16 cellular contexts compared by ENCODE assay signal in the genomic region with DNA sequence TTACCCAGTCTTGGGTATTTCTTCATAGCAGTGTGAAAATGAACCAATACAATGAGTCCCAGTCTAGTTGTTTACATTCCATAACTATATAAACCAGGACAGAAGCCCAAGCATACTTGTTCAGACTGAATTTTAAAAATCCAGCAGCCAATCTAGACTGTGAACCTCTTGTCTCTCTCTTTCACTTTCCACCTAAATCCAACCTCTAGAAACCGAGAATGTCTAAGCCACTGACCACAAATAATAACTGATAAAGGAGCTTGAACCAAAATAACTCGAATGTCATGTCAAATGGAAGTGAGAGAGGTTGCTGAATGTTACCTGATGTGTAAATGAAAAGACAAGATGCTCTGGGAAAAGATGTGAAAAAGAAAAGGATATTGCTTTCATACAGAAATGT.
DNase-seq lines count a peak whose midpoint lies in the region; ATAC-seq, FAIRE-seq and TF ChIP-seq lines count a peak whose summit lies in the region.
"Had no signal": no experiment of that assay in that cellular context is flagged by ENCODE, and none has a peak within 500 bp of the region (broad histone marks: within the 10 kb centered on the region; RNA-seq: fewer than 3 reads in every experiment).

No MANE protein-coding gene starts in this region.

- CTCF ChIA-PET in CD4-positive, alpha-beta T cell (lab: Charles Lee) = no interaction called here

- H4K20me1 ChIP-seq in KMS-11 (ENCODE audit: insufficient read depth) = no peaks in the 10 kb centered on the region
- no peaks in the 10 kb centered on the region for H4K20me1 ChIP-seq in astrocyte (ENCODE audit: insufficient read depth, low read length)

- no peaks in the 10 kb centered on the region for H3K36me3 Mint-ChIP-seq in astrocyte (ENCODE audit: low read depth, unreplicated experiment)
- no peaks in the 10 kb centered on the region for H3K36me3 Mint-ChIP-seq in CD4-positive, alpha-beta T cell (ENCODE audit: low read depth)
- H3K36me3 Mint-ChIP-seq in activated CD4-positive, alpha-beta T cell treated with anti-CD3 and anti-CD28 coated beads, Interleukin-2, amount 10 ng/mL, durations not matched to agents 24 days and 14 days (ENCODE audit: low read depth) = no peaks in the 10 kb centered on the region
- H3K36me3 Mint-ChIP-seq: CD14-positive monocyte; CD8-positive, alpha-beta memory T cell; IgD-negative memory B cell had no signal

- H3K4me1 Mint-ChIP-seq in astrocyte (ENCODE audit: low read depth, unreplicated experiment) = no peaks in the 10 kb centered on the region
- no peaks in the 10 kb centered on the region for H3K4me1 Mint-ChIP-seq in CD4-positive, alpha-beta T cell (ENCODE audit: low read depth)
- H3K4me1 Mint-ChIP-seq in activated CD4-positive, alpha-beta T cell treated with anti-CD3 and anti-CD28 coated beads, Interleukin-2, amount 10 ng/mL, durations not matched to agents 24 days and 14 days = no peaks in the 10 kb centered on the region
- H3K4me1 Mint-ChIP-seq: CD14-positive monocyte; CD8-positive, alpha-beta memory T cell had no signal

- POLR2A ChIA-PET in CD4-positive, alpha-beta T cell (lab: Charles Lee) = no interaction called here

- FAIRE-seq in astrocyte (lab: Jason Lieb, UNC) = peak; percentile 29
- FAIRE-seq: A549, GM12891, H1 had no signal

- H2AFZ ChIP-seq in KMS-11 (ENCODE audit: low read depth) = no peak overlapping the region
- H2AFZ ChIP-seq in astrocyte (ENCODE audit: low read depth, low read length) = no peak overlapping the region

- H3K9ac ChIP-seq in KMS-11 (no peak overlapping the region), astrocyte (ENCODE audit: low read length) (no peak overlapping the region)

- H3K4me1 ChIP-seq in KMS-11 (ENCODE audit: low read depth, poor library complexity, severe bottlenecking) = peaks cover 15% of the 10 kb centered on the region
- H3K4me1 ChIP-seq in astrocyte (ENCODE audit: insufficient read depth, low read length) = no peaks in the 10 kb centered on the region
- no peaks in the 10 kb centered on the region for H3K4me1 ChIP-seq in heart right ventricle
- H3K4me1 ChIP-seq: A549, HAP-1 had no signal

- no peak overlapping the region for H3K27ac Mint-ChIP-seq in astrocyte (ENCODE audit: unreplicated experiment)
- no peak overlapping the region for H3K27ac Mint-ChIP-seq in CD4-positive, alpha-beta T cell
- no peak overlapping the region for H3K27ac Mint-ChIP-seq in activated CD4-positive, alpha-beta T cell treated with anti-CD3 and anti-CD28 coated beads, Interleukin-2, amount 10 ng/mL, durations not matched to agents 24 days and 14 days
- H3K27ac Mint-ChIP-seq: CD14-positive monocyte; CD8-positive, alpha-beta memory T cell; IgD-negative memory B cell had no signal

- WGBS in heart right ventricle, 2 donors = 34 to 48% methylated on average over 2 of the region's 2 CpGs

- TF ChIP-seq CTCF in KMS-11 (conservative IDR thresholded peaks at IDR 0.05; ENCODE audit: low read depth, low read length) = no peak
- TF ChIP-seq CTCF in astrocyte (IDR thresholded peaks at IDR 0.05; ENCODE audit: insufficient read depth, low read depth, low read length) = no peak
- TF ChIP-seq CTCF in CD4-positive, alpha-beta T cell (IDR thresholded peaks at IDR 0.05) = no peak
- no peak for TF ChIP-seq CTCF in heart right ventricle (IDR thresholded peaks at IDR 0.05)

- H3K4me3 Mint-ChIP-seq in astrocyte (ENCODE audit: unreplicated experiment) = no peak overlapping the region
- H3K4me3 Mint-ChIP-seq in CD4-positive, alpha-beta T cell = no peak overlapping the region
- H3K4me3 Mint-ChIP-seq in activated CD4-positive, alpha-beta T cell treated with anti-CD3 and anti-CD28 coated beads, Interleukin-2, amount 10 ng/mL, durations not matched to agents 24 days and 14 days = no peak overlapping the region
- H3K4me3 Mint-ChIP-seq: CD14-positive monocyte; CD8-positive, alpha-beta memory T cell; IgD-negative memory B cell had no signal

- peak overlapping the region; percentile 42; the same call in 1 of the 2 replicates for H3K4me2 ChIP-seq in KMS-11
- H3K4me2 ChIP-seq in astrocyte (ENCODE audit: low read length) = no peak overlapping the region
- H3K4me2 ChIP-seq: A549 had no signal

- ATAC-seq in HG02852 (IDR thresholded peaks at IDR 0.05; ENCODE audit: unreplicated experiment) = peak; percentile 75
- ATAC-seq in CD4-positive, alpha-beta T cell (ENCODE audit: poor library complexity) = no peak
- no peak for ATAC-seq in heart right ventricle
- ATAC-seq: A549 had no signal

- H3K27ac ChIP-seq in KMS-11 (no peak overlapping the region), astrocyte (ENCODE audit: low read depth, low read length) (no peak overlapping the region), heart right ventricle (no peak overlapping the region)
- no peak overlapping the region for H3K27ac ChIP-seq in CD4-positive, alpha-beta T cell (ENCODE audit: low read depth, low read length)
- H3K27ac ChIP-seq: A549 had no signal

- no peaks in the 10 kb centered on the region for H3K9me3 Mint-ChIP-seq in astrocyte (ENCODE audit: unreplicated experiment)
- no peaks in the 10 kb centered on the region for H3K9me3 Mint-ChIP-seq in CD4-positive, alpha-beta T cell
- no peaks in the 10 kb centered on the region for H3K9me3 Mint-ChIP-seq in activated CD4-positive, alpha-beta T cell treated with anti-CD3 and anti-CD28 coated beads, Interleukin-2, amount 10 ng/mL, durations not matched to agents 24 days and 14 days

- H3K4me3 ChIP-seq in KMS-11 (IDR thresholded peaks at IDR 0.05; ENCODE audit: insufficient read depth, low read depth, low read length) (no peak overlapping the region), astrocyte (ENCODE audit: insufficient read depth, low read depth, low read length) (no peak overlapping the region), heart right ventricle (no peak overlapping the region)
- H3K4me3 ChIP-seq: A549, HAP-1 had no signal

- intact Hi-C loops in CD4-positive, alpha-beta T cell (cut with DNase I, micrococcal nuclease) = no loop called here
- intact Hi-C loops in activated CD4-positive, alpha-beta T cell treated with anti-CD3 and anti-CD28 coated beads, Interleukin-2, amount 10 ng/mL, durations not matched to agents 24 days and 14 days (cut with micrococcal nuclease) = no loop called here
- intact Hi-C loops in heart right ventricle (cut with DNase I) = no loop called here

- no peaks in the 10 kb centered on the region for H3K36me3 ChIP-seq in KMS-11 (ENCODE audit: insufficient read depth)
- no peaks in the 10 kb centered on the region for H3K36me3 ChIP-seq in astrocyte (ENCODE audit: insufficient read depth, low read length)
- no peaks in the 10 kb centered on the region for H3K36me3 ChIP-seq in heart right ventricle
- H3K36me3 ChIP-seq: HAP-1 had no signal

- no peak for DNase-seq in astrocyte (ENCODE audit: low read depth)
- DNase-seq in CD4-positive, alpha-beta T cell = no peak
- DNase-seq in activated CD4-positive, alpha-beta T cell treated with anti-CD3 and anti-CD28 coated beads, Interleukin-2, amount 10 ng/mL, durations not matched to agents 24 days and 14 days = no peak
- DNase-seq in heart right ventricle = no peak
- DNase-seq: CD8-positive, alpha-beta memory T cell; DMS53; GF-D8; KG1 had no signal

- no peaks in the 10 kb centered on the region for H3K9me3 ChIP-seq in astrocyte (ENCODE audit: insufficient read depth, low read depth, low read length)
- no peaks in the 10 kb centered on the region for H3K9me3 ChIP-seq in CD4-positive, alpha-beta T cell (ENCODE audit: control insufficient read depth, low read length)
- H3K9me3 ChIP-seq in heart right ventricle = no peaks in the 10 kb centered on the region
- H3K9me3 ChIP-seq: A549, HAP-1 had no signal

- H3K27me3 ChIP-seq in KMS-11 (ENCODE audit: insufficient read depth, low read depth) (no peaks in the 10 kb centered on the region), astrocyte (ENCODE audit: insufficient read depth, low read length) (no peaks in the 10 kb centered on the region), heart right ventricle (no peaks in the 10 kb centered on the region)
- H3K27me3 ChIP-seq in CD4-positive, alpha-beta T cell (ENCODE audit: control insufficient read depth, insufficient read depth, low read length) = no peaks in the 10 kb centered on the region

- no peaks in the 10 kb centered on the region for H3K79me2 ChIP-seq in KMS-11 (ENCODE audit: insufficient read depth, low read depth)
- no peaks in the 10 kb centered on the region for H3K79me2 ChIP-seq in astrocyte (ENCODE audit: insufficient read depth, low read length)

- H3K27me3 Mint-ChIP-seq in astrocyte (ENCODE audit: low read depth, unreplicated experiment) = no peaks in the 10 kb centered on the region
- H3K27me3 Mint-ChIP-seq in CD4-positive, alpha-beta T cell = no peaks in the 10 kb centered on the region
- H3K27me3 Mint-ChIP-seq in activated CD4-positive, alpha-beta T cell treated with anti-CD3 and anti-CD28 coated beads, Interleukin-2, amount 10 ng/mL, durations not matched to agents 24 days and 14 days = no peaks in the 10 kb centered on the region
- H3K27me3 Mint-ChIP-seq: CD8-positive, alpha-beta memory T cell; IgD-negative memory B cell had no signal
